In the genomic region with DNA sequence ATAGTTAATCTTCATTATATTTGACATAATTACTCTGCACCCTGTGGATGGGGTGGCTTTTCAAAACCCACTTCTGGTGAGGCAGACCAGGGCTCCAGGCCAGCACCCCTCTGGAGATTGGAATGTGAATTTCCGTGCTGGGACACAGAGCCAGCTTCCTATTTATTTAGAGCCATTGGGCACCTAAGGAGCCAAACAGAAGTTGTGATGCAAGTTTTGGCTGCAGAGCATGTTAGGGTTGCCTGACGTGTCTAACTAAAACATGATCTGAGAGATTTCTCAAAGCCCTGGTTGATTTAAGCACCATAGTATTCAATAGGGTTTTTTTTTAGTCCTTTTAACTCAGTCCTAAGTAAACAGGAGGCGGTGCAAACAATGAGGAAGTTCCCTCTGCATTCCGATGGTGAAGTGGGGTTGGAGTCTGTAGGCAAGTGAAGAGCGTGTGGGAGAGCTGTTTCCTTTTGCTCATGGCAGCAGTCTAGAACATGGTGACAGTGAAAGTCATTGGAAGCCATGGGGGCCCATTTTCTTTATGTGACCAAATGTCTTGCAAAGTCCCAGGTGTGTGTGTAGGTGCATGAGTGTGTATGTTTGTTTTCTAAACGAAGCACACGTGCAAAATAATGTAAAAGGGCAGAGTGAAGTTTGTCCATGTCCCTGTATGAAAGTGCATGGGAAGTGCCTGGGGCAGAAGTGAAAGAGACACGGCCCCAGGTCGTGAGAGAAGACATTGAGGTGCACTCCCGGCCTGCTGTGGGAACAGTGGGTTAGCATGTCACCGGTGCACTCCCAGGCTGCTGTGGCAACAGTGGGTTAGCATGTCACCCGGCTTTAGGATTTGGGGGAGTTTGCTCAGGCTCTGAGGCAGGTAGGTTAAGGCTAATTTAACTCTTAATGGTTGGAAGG, we compare ENCODE assay signal across 8 cellular contexts.
A peak's percentile ranks its signal among the peaks of the same experiment; 100 is the strongest.
DNase-seq lines count a peak whose midpoint lies in the region; ATAC-seq lines count a peak whose summit lies in the region.

No MANE protein-coding gene starts in this region.

- intact Hi-C loops in CD4-positive, alpha-beta memory T cell (cut with micrococcal nuclease): loop anchor here (1.0 to 5.0 kb wide), 3 partner anchors 10 to 37 kb away; no protein-coding TSS in a partner anchor

- no peaks in the 10 kb centered on the region for H3K27me3 ChIP-seq in CD4-positive, alpha-beta memory T cell (ENCODE audit: insufficient read depth, low read length)

- DNase-seq in CD4-positive, alpha-beta memory T cell: peak; percentile 36 to 74 (median 42)
- peak; percentile 99 for DNase-seq in NCI-H2029 treated with DMSO at 0.1 percent for 48 hours (lab: John Stamatoyannopoulos, UW)
- no peak for DNase-seq in activated naive CD8-positive, alpha-beta T cell treated with anti-CD3 and anti-CD28 coated beads, Interleukin-2, amount 50 U/mL, for 24 hours
- peak; percentile 10 to 26 for DNase-seq in hippocampal formation (lab: John Stamatoyannopoulos, UW)
- peak; percentile 38 to 42 for DNase-seq in stimulated activated CD4-positive, alpha-beta T cell treated with anti-CD3 and anti-CD28 coated beads, Interleukin-2, amount 100 ng/mL, for 24 hours
- no peak for DNase-seq in NCI-H1436 treated with DMSO at 0.1 percent for 48 hours (lab: John Stamatoyannopoulos, UW)

- CTCF ChIA-PET in CD4-positive, alpha-beta memory T cell (lab: Charles Lee; ENCODE audit: partially characterized antibody): interaction anchor here (1.1 kb wide), 1 partner anchor 38 kb away, joined by 3 read pairs; no protein-coding TSS in a partner anchor

- H3K27ac Mint-ChIP-seq in CD4-positive, alpha-beta memory T cell: peak overlapping the region; percentile 89 to 98 (median 96)
- peak overlapping the region; percentile 89 for H3K27ac Mint-ChIP-seq in activated naive CD8-positive, alpha-beta T cell treated with anti-CD3 and anti-CD28 coated beads, Interleukin-2, amount 50 U/mL, for 24 hours

- H3K27me3 Mint-ChIP-seq in CD4-positive, alpha-beta memory T cell: no peaks in the 10 kb centered on the region
- H3K27me3 Mint-ChIP-seq in activated naive CD8-positive, alpha-beta T cell treated with anti-CD3 and anti-CD28 coated beads, Interleukin-2, amount 50 U/mL, for 24 hours: no peaks in the 10 kb centered on the region

- peaks cover 75 to 97% (median 85%) of the 10 kb centered on the region in 4 donors for H3K4me1 Mint-ChIP-seq in CD4-positive, alpha-beta memory T cell
- H3K4me1 Mint-ChIP-seq in activated naive CD8-positive, alpha-beta T cell treated with anti-CD3 and anti-CD28 coated beads, Interleukin-2, amount 50 U/mL, for 24 hours: peaks cover 96% of the 10 kb centered on the region

- H3K36me3 Mint-ChIP-seq in CD4-positive, alpha-beta memory T cell: peaks cover 20 to 21% of the 10 kb centered on the region in 2 donors
- peaks cover 37% of the 10 kb centered on the region for H3K36me3 Mint-ChIP-seq in activated naive CD8-positive, alpha-beta T cell treated with anti-CD3 and anti-CD28 coated beads, Interleukin-2, amount 50 U/mL, for 24 hours (ENCODE audit: low read depth)

- no peaks in the 10 kb centered on the region for H3K9me3 Mint-ChIP-seq in CD4-positive, alpha-beta memory T cell
- H3K9me3 Mint-ChIP-seq in activated naive CD8-positive, alpha-beta T cell treated with anti-CD3 and anti-CD28 coated beads, Interleukin-2, amount 50 U/mL, for 24 hours: no peaks in the 10 kb centered on the region

- H3K4me3 ChIP-seq in CD4-positive, alpha-beta memory T cell (ENCODE audit: low read length in 2 of 2): peak overlapping the region in 1 of 2 donors; percentile 26

- no peaks in the 10 kb centered on the region for H3K9me3 ChIP-seq in CD4-positive, alpha-beta memory T cell (ENCODE audit: control insufficient read depth in 1 of 2, low read length in 2 of 2)

- H3K4me3 Mint-ChIP-seq in CD4-positive, alpha-beta memory T cell: peak overlapping the region; percentile 78 to 87 (median 82)
- H3K4me3 Mint-ChIP-seq in activated naive CD8-positive, alpha-beta T cell treated with anti-CD3 and anti-CD28 coated beads, Interleukin-2, amount 50 U/mL, for 24 hours: peak overlapping the region; percentile 71

- H3K36me3 ChIP-seq in CD4-positive, alpha-beta memory T cell (ENCODE audit: insufficient read depth, low read length): no peaks in the 10 kb centered on the region

- POLR2A ChIA-PET in CD4-positive, alpha-beta memory T cell (lab: Charles Lee; ENCODE audit: partially characterized antibody): interaction anchor here (0.6 to 5.1 kb wide), 7 partner anchors 13 to 107 kb away, joined by 3 to 26 read pairs (median 4); no protein-coding TSS in a partner anchor

- ATAC-seq in GM21717 (IDR thresholded peaks at IDR 0.05; ENCODE audit: unreplicated experiment) (peak; percentile 44), HG03571 (IDR thresholded peaks at IDR 0.05; ENCODE audit: unreplicated experiment) (no peak)
- peak; percentile 59 for ATAC-seq in activated naive CD8-positive, alpha-beta T cell treated with anti-CD3 and anti-CD28 coated beads, Interleukin-2, amount 50 U/mL, for 24 hours

- peaks cover 98% of the 10 kb centered on the region for H3K4me1 ChIP-seq in CD4-positive, alpha-beta memory T cell (ENCODE audit: insufficient read depth, low read length)

- H3K27ac ChIP-seq in CD4-positive, alpha-beta memory T cell (ENCODE audit: low read depth, low read length): peak overlapping the region; percentile 20

Comparison
In these comparisons a context has a peak if more than half of its experiments do, and no peak if none do; other contexts are left out.
1. DNase-seq: peak in CD4-positive, alpha-beta memory T cell (5 of 5), NCI-H2029 treated with DMSO at 0.1 percent for 48 hours (single experiment), hippocampal formation (2 of 2) and stimulated activated CD4-positive, alpha-beta T cell treated with anti-CD3 and anti-CD28 coated beads, Interleukin-2, amount 100 ng/mL, for 24 hours (2 of 2); none in activated naive CD8-positive, alpha-beta T cell treated with anti-CD3 and anti-CD28 coated beads, Interleukin-2, amount 50 U/mL, for 24 hours (single experiment) and NCI-H1436 treated with DMSO at 0.1 percent for 48 hours (single experiment).